19 cellular contexts compared by ENCODE assay signal in genomic region chr4:2338754-2339457, GRCh38.
A peak's percentile ranks its signal among the peaks of the same experiment; 100 is the strongest.
DNase-seq lines count a peak whose midpoint lies in the region; ATAC-seq and TF ChIP-seq lines count a peak whose summit lies in the region.
"Had no signal": no experiment of that assay in that cellular context is flagged by ENCODE, and none has a peak within 500 bp of the region (broad histone marks: within the 10 kb centered on the region; RNA-seq: fewer than 3 reads in every experiment).

No MANE protein-coding gene starts in this region.

- H3K27me3 ChIP-seq in GM23338 (ENCODE audit: insufficient read depth), result no peaks in the 10 kb centered on the region
- no peaks in the 10 kb centered on the region for H3K27me3 ChIP-seq in H9 (ENCODE audit: insufficient read depth, low read length)
- no peaks in the 10 kb centered on the region for H3K27me3 ChIP-seq in tibial artery

- no peak for TF ChIP-seq CTCF in GM23338 (conservative IDR thresholded peaks at IDR 0.05; ENCODE audit: low read depth in 2 of 2)
- no peak for TF ChIP-seq CTCF in H9 (conservative IDR thresholded peaks at IDR 0.05)
- TF ChIP-seq CTCF in tibial artery (IDR thresholded peaks at IDR 0.05), result no peak

- H3K9me3 ChIP-seq in H9 (ENCODE audit: control insufficient read depth, low read depth, low read length) (no peaks in the 10 kb centered on the region), tibial artery (no peaks in the 10 kb centered on the region)
- H3K9me3 ChIP-seq: neutrophil had no signal

- H3K56ac ChIP-seq in H9 (ENCODE audit: insufficient read length, low read depth, low read length), result no peak overlapping the region

- peak overlapping the region; percentile 84 for H2AFZ ChIP-seq in GM23338
- H2AFZ ChIP-seq in H9 (ENCODE audit: low read length), result no peak overlapping the region

- intact Hi-C loops in tibial artery (cut with DNase I; ENCODE audit: low total_unique reads), result no loop called here

- H3K9me3 Mint-ChIP-seq in GM23338, result no peaks in the 10 kb centered on the region; the same call in 2 of the 3 replicates
- no peaks in the 10 kb centered on the region; a peak in 1 of 5 replicates for H3K9me3 Mint-ChIP-seq in H9
- H3K9me3 Mint-ChIP-seq in natural killer cell treated with Interleukin-12 subunit alpha and Interleukin-12 subunit beta and Interleukin-15 and Interleukin-18, amount 100 ng/mL, for 72 hours, result no peaks in the 10 kb centered on the region
- H3K9me3 Mint-ChIP-seq: CD8-positive, alpha-beta memory T cell; dendritic cell treated with granulocyte-macrophage colony-stimulating factor and Interleukin-4, amounts not matched to agents 40 ng/mL and 50 ng/mL, for 4 days had no signal

- no peak overlapping the region for H4K5ac ChIP-seq in H9 (ENCODE audit: insufficient read length, low read depth, low read length)

- H2BK120ac ChIP-seq in H9 (ENCODE audit: low read depth, low read length, poor library complexity, severe bottlenecking), result no peak overlapping the region

- H3K79me2 ChIP-seq in GM23338 (replicated peaks; ENCODE audit: insufficient read depth) (no peaks in the 10 kb centered on the region), H9 (ENCODE audit: insufficient read depth, low read length) (no peaks in the 10 kb centered on the region)

- no peaks in the 10 kb centered on the region for H3K79me1 ChIP-seq in H9 (ENCODE audit: insufficient read depth, low read depth, low read length, poor library complexity, severe bottlenecking)

- no peaks in the 10 kb centered on the region; the same call in 2 of the 3 replicates for H3K36me3 Mint-ChIP-seq in GM23338 (ENCODE audit: low read depth)
- H3K36me3 Mint-ChIP-seq in H9 (ENCODE audit: insufficient read depth in 1 of 3, low read depth in 3 of 3), result no peaks in the 10 kb centered on the region; a peak in 3 of 7 replicates
- H3K36me3 Mint-ChIP-seq in natural killer cell treated with Interleukin-12 subunit alpha and Interleukin-12 subunit beta and Interleukin-15 and Interleukin-18, amount 100 ng/mL, for 72 hours, result no peaks in the 10 kb centered on the region

- H3K4me3 Mint-ChIP-seq in GM23338 (no peak overlapping the region), H9 (peak overlapping the region in 1 of 2 experiments; percentile 20; a peak in 2 of 5 replicates)
- H3K4me3 Mint-ChIP-seq in natural killer cell treated with Interleukin-12 subunit alpha and Interleukin-12 subunit beta and Interleukin-15 and Interleukin-18, amount 100 ng/mL, for 72 hours, result no peak overlapping the region
- H3K4me3 Mint-ChIP-seq: activated CD8-positive, alpha-beta T cell treated with anti-CD3 and anti-CD28 coated beads, Interleukin-2, amount 10 ng/mL, durations not matched to agents 7 days and 5 days; CD8-positive, alpha-beta memory T cell; dendritic cell treated with granulocyte-macrophage colony-stimulating factor and Interleukin-4, amounts not matched to agents 40 ng/mL and 50 ng/mL, for 4 days had no signal

- no peak overlapping the region for H4K91ac ChIP-seq in H9 (ENCODE audit: insufficient read length, low read depth, low read length)

- no peaks in the 10 kb centered on the region for H3K9me2 ChIP-seq in GM23338 (ENCODE audit: insufficient read depth)

- H3K4me1 ChIP-seq in GM23338 (ENCODE audit: insufficient read depth) (no peaks in the 10 kb centered on the region), H9 (ENCODE audit: insufficient read depth, low read length) (no peaks in the 10 kb centered on the region), tibial artery (no peaks in the 10 kb centered on the region)

- H3K23ac ChIP-seq in H9 (ENCODE audit: insufficient read length, low read depth, low read length), result no peak overlapping the region

- H3K18ac ChIP-seq in H9 (ENCODE audit: insufficient read length, low read depth, low read length), result no peak overlapping the region

- H3K4me3 ChIP-seq in GM23338, result no peak overlapping the region
- H3K4me3 ChIP-seq in tibial artery, result no peak overlapping the region

- WGBS in H9 (ENCODE audit: extremely low coverage, insufficient read length, low lambda C conversion rate), result no CpG with 5 or more reads among the region's 27 CpGs

- no peak overlapping the region for H3T11ph ChIP-seq in H9 (ENCODE audit: low read length)

- no peak overlapping the region for H2BK20ac ChIP-seq in H9 (ENCODE audit: low read depth, low read length, poor library complexity, severe bottlenecking)

- peaks cover 9% of the 10 kb centered on the region for H3K4me1 Mint-ChIP-seq in GM23338
- H3K4me1 Mint-ChIP-seq in H9, result peaks cover 6 to 7% of the 10 kb centered on the region in 2 experiments
- H3K4me1 Mint-ChIP-seq in natural killer cell treated with Interleukin-12 subunit alpha and Interleukin-12 subunit beta and Interleukin-15 and Interleukin-18, amount 100 ng/mL, for 72 hours (ENCODE audit: low read depth in 2 of 2), result peaks cover 2% of the 10 kb centered on the region in 2 donors

- H3K27me3 Mint-ChIP-seq in GM23338 (ENCODE audit: insufficient read depth, low read depth, poor library complexity), result peaks cover 3% of the 10 kb centered on the region
- peaks cover 1% of the 10 kb centered on the region; the same call in 1 of the 2 replicates for H3K27me3 Mint-ChIP-seq in H9 (ENCODE audit: low read depth)
- H3K27me3 Mint-ChIP-seq in natural killer cell treated with Interleukin-12 subunit alpha and Interleukin-12 subunit beta and Interleukin-15 and Interleukin-18, amount 100 ng/mL, for 72 hours, result no peaks in the 10 kb centered on the region

- H3K27ac Mint-ChIP-seq in GM23338, result no peak overlapping the region
- peak overlapping the region in 1 of 3 experiments; percentile 70; a peak in 4 of 7 replicates for H3K27ac Mint-ChIP-seq in H9
- H3K27ac Mint-ChIP-seq in natural killer cell treated with Interleukin-12 subunit alpha and Interleukin-12 subunit beta and Interleukin-15 and Interleukin-18, amount 100 ng/mL, for 72 hours, result no peak overlapping the region
- H3K27ac Mint-ChIP-seq: activated CD8-positive, alpha-beta T cell treated with anti-CD3 and anti-CD28 coated beads, Interleukin-2, amount 10 ng/mL, durations not matched to agents 7 days and 5 days; dendritic cell treated with granulocyte-macrophage colony-stimulating factor and Interleukin-4, amounts not matched to agents 40 ng/mL and 50 ng/mL, for 4 days had no signal

- H4K20me1 ChIP-seq in GM23338 (replicated peaks; ENCODE audit: insufficient read depth) (no peaks in the 10 kb centered on the region), H9 (ENCODE audit: control insufficient read depth, insufficient read depth, insufficient read length) (no peaks in the 10 kb centered on the region)

- no peak overlapping the region for H4K8ac ChIP-seq in H9 (replicated peaks; ENCODE audit: insufficient read length, low read depth, low read length)

- H3F3A ChIP-seq in GM23338 (replicated peaks; ENCODE audit: low read depth), result no peaks in the 10 kb centered on the region

- no peak overlapping the region for H3K4ac ChIP-seq in H9 (ENCODE audit: low read depth, low read length)

- no peak overlapping the region for H3K9ac ChIP-seq in H9 (ENCODE audit: extremely low read depth, insufficient read length, low read length)

- H2BK5ac ChIP-seq in H9 (ENCODE audit: insufficient read length, low read length), result no peak overlapping the region

- H2BK15ac ChIP-seq in H9 (ENCODE audit: low read depth, low read length), result no peak overlapping the region

- H3K36me3 ChIP-seq in GM23338 (ENCODE audit: insufficient read depth) (no peaks in the 10 kb centered on the region), tibial artery (peaks cover 0 to 38% (median 7%) of the 10 kb centered on the region in 3 donors)
- H3K36me3 ChIP-seq: neutrophil had no signal

- no peaks in the 10 kb centered on the region for H3K23me2 ChIP-seq in H9 (ENCODE audit: insufficient read length, low read depth, low read length, poor library complexity, severe bottlenecking)

- ATAC-seq in GM23338 (peak; percentile 70), HG02571 (IDR thresholded peaks at IDR 0.05; ENCODE audit: unreplicated experiment) (no peak), HG02678 (IDR thresholded peaks at IDR 0.05; ENCODE audit: unreplicated experiment) (no peak)
- no peak for ATAC-seq in natural killer cell treated with Interleukin-12 subunit alpha and Interleukin-12 subunit beta and Interleukin-15 and Interleukin-18, amount 100 ng/mL, for 72 hours
- ATAC-seq: activated CD8-positive, alpha-beta T cell treated with anti-CD3 and anti-CD28 coated beads, Interleukin-2, amount 10 ng/mL, durations not matched to agents 7 days and 5 days had no signal

- no peak overlapping the region for H2BK12ac ChIP-seq in H9 (ENCODE audit: insufficient read length, low read depth, low read length)

- peak; percentile 44 for DNase-seq in GM23338 (ENCODE audit: low spot score)
- DNase-seq in H9, result peak; percentile 5
- peak; percentile 21 for DNase-seq in iPS-NIHi7 (ENCODE audit: extremely low spot score)
- DNase-seq in natural killer cell treated with Interleukin-12 subunit alpha and Interleukin-12 subunit beta and Interleukin-15 and Interleukin-18, amount 100 ng/mL, for 72 hours (ENCODE audit: low spot score), result peak; percentile 56
- no peak for DNase-seq in tibial artery
- DNase-seq: CD8-positive, alpha-beta memory T cell; DND-41; Karpas-422; NCI-H1105; NCI-H2171 treated with DMSO at 0.1 percent for 48 hours; NCI-H748 treated with DMSO at 0.1 percent for 48 hours; retina; SHP77 treated with DMSO at 0.1 percent for 48 hours had no signal

- no peak overlapping the region for H2AK5ac ChIP-seq in H9 (ENCODE audit: insufficient read length, low read length)

- no peak overlapping the region for H3K27ac ChIP-seq in GM23338 (ENCODE audit: low read depth)
- no peak overlapping the region for H3K27ac ChIP-seq in H9 (ENCODE audit: insufficient read length, low read depth, low read length)
- no peak overlapping the region for H3K27ac ChIP-seq in tibial artery
- H3K27ac ChIP-seq: neutrophil, VCaP had no signal

- H3K4me2 ChIP-seq in GM23338, result 0 out of 2 replicates have a peak overlapping the region, but pooled peaks have one; percentile 20
- no peak overlapping the region for H3K4me2 ChIP-seq in H9 (ENCODE audit: insufficient read depth, insufficient read length, low read length)

- no peak overlapping the region for H3K14ac ChIP-seq in H9 (ENCODE audit: insufficient read depth, low read length)

TF ChIP-seq in GM23338, 12 proteins besides CTCF, POLR2A, EP300 and RAD21 (continues in another document):
- TF ChIP-seq JUNB (IDR thresholded peaks at IDR 0.05; ENCODE audit: unreplicated experiment), result no peak
- TF ChIP-seq ZNF114 (CRISPR knock-in tag; IDR thresholded peaks at IDR 0.05), result no peak
- TF ChIP-seq STAT1 (IDR thresholded peaks at IDR 0.05; ENCODE audit: unreplicated experiment), result no peak
- no peak for TF ChIP-seq CREB1 (CRISPR knock-in tag; IDR thresholded peaks at IDR 0.05; ENCODE audit: low read depth)
- TF ChIP-seq EZH2phosphoT487 (IDR thresholded peaks at IDR 0.05; ENCODE audit: unreplicated experiment), result no peak
- no peak for TF ChIP-seq POLR2AphosphoS5 (IDR thresholded peaks at IDR 0.05; ENCODE audit: low read depth)
- no peak for TF ChIP-seq NANOG (IDR thresholded peaks at IDR 0.05; ENCODE audit: borderline replicate concordance)
- TF ChIP-seq ZNF331 (CRISPR knock-in tag; IDR thresholded peaks at IDR 0.05; ENCODE audit: low read depth), result no peak

Comparison
In these comparisons a context has a peak if more than half of its experiments do, and no peak if none do; other contexts are left out.
1. DNase-seq: peak in GM23338 (single experiment), H9 (single experiment), iPS-NIHi7 (single experiment) and natural killer cell treated with Interleukin-12 subunit alpha and Interleukin-12 subunit beta and Interleukin-15 and Interleukin-18, amount 100 ng/mL, for 72 hours (single experiment); none in tibial artery (0 of 2).